ENCODE assay signal across 8 cellular contexts in genomic region chr17:2303278-2304188, GRCh38. TPM values are rescaled to one million over a fixed set of nuclear protein-coding genes. Genes with fewer than 3 reads are reported as not detected.
DNase-seq lines count a peak whose midpoint lies in the region; ATAC-seq, FAIRE-seq and TF ChIP-seq lines count a peak whose summit lies in the region.

SMG6 (minus strand) TSS chr17:2303785; CDS start chr17:2303720, 65 bp downstream.
SRR (plus strand) TSS chr17:2303950; CDS start chr17:2315561, 11,611 bp downstream.

- no peak for TF ChIP-seq CTCF in liver (IDR thresholded peaks at IDR 0.05; ENCODE audit: low read depth, low read length, missing input control)

- H3K9me3 Mint-ChIP-seq in activated CD4-positive, alpha-beta memory T cell treated with anti-CD3 and anti-CD28 coated beads for 36 hours, result no peaks in the 10 kb centered on the region

- CTCF ChIA-PET in activated CD4-positive, alpha-beta memory T cell treated with anti-CD3 and anti-CD28 coated beads for 36 hours (lab: Charles Lee), result interaction anchor here (0.6 to 2.4 kb wide), 6 partner anchors 50 to 250 kb away, joined by 4 to 16 read pairs (median 6); partner anchors contain the start of gene HIC1

- H3K4me2 ChIP-seq in BLaER1 treated with 17β-estradiol and CSF1 and Interleukin-3, amounts not matched to agents 10 nM and 100 nM, result peak within 1 kb of the TSS; percentile 87 to 97 (median 94)

- peaks cover 6 to 48% (median 46%) of the 10 kb centered on the region in 11 experiments; a peak in 20 of 22 replicates for H4K20me1 ChIP-seq in BLaER1 treated with 17β-estradiol and CSF1 and Interleukin-3, amounts not matched to agents 10 nM and 100 nM

- H3K36me3 ChIP-seq in BLaER1 treated with 17β-estradiol and CSF1 and Interleukin-3, amounts not matched to agents 10 nM and 100 nM, result peaks cover 21 to 35% (median 30%) of the 10 kb centered on the region in 11 experiments
- peaks cover 0 to 9% (median 1%) of the 10 kb centered on the region in 4 donors for H3K36me3 ChIP-seq in liver (ENCODE audit: control insufficient read depth in 4 of 4, insufficient read depth in 3 of 4, low read depth in 1 of 4, low read length in 3 of 4)

- no peaks in the 10 kb centered on the region for H3K9me3 ChIP-seq in BLaER1 treated with 17β-estradiol and CSF1 and Interleukin-3, amounts not matched to agents 10 nM and 100 nM (replicated peaks in 1 of 11)
- H3K9me3 ChIP-seq in liver (ENCODE audit: control insufficient read depth in 4 of 4, low read length in 3 of 4), result no peaks in the 10 kb centered on the region

- H3K27me3 Mint-ChIP-seq in activated CD4-positive, alpha-beta memory T cell treated with anti-CD3 and anti-CD28 coated beads for 36 hours, result no peaks in the 10 kb centered on the region

- peaks cover 23 to 52% (median 34%) of the 10 kb centered on the region in 10 experiments for H3K4me1 ChIP-seq in BLaER1 treated with 17β-estradiol and CSF1 and Interleukin-3, amounts not matched to agents 10 nM and 100 nM
- H3K4me1 ChIP-seq in liver (ENCODE audit: control insufficient read depth in 4 of 4, insufficient read depth in 4 of 4, low read length in 3 of 4), result peaks cover 0 to 14% (median 10%) of the 10 kb centered on the region in 4 donors

- peak; percentile 70 for ATAC-seq in HG03442 (IDR thresholded peaks at IDR 0.05; ENCODE audit: unreplicated experiment)

- peaks cover 46% of the 10 kb centered on the region for H3K4me1 Mint-ChIP-seq in activated CD4-positive, alpha-beta memory T cell treated with anti-CD3 and anti-CD28 coated beads for 36 hours (ENCODE audit: low read depth)

- DNase-seq in GM19239 (ENCODE audit: insufficient read length, low spot score) (peak; percentile 95), NCI-H774 (lab: John Stamatoyannopoulos, UW) (peak; percentile 77), dermis microvascular lymphatic vessel endothelial cell (ENCODE audit: low read depth in 2 of 2) (peak; percentile 68 to 90)
- DNase-seq in activated CD4-positive, alpha-beta memory T cell treated with anti-CD3 and anti-CD28 coated beads for 36 hours, result peak; percentile 96
- peak; percentile 95 for DNase-seq in stimulated activated CD4-positive, alpha-beta T cell treated with anti-CD3 and anti-CD28 coated beads, Interleukin-4, amount 100 ng/mL, for 24 hours

- H3K27ac Mint-ChIP-seq in activated CD4-positive, alpha-beta memory T cell treated with anti-CD3 and anti-CD28 coated beads for 36 hours, result peak within 1 kb of the TSS; percentile 75

- no peaks in the 10 kb centered on the region for H3K27me3 ChIP-seq in BLaER1 treated with 17β-estradiol and CSF1 and Interleukin-3, amounts not matched to agents 10 nM and 100 nM
- no peaks in the 10 kb centered on the region for H3K27me3 ChIP-seq in liver (ENCODE audit: control insufficient read depth in 4 of 4, insufficient read depth in 4 of 4, low read length in 3 of 4)

- H3K4me3 ChIP-seq in BLaER1 treated with 17β-estradiol and CSF1 and Interleukin-3, amounts not matched to agents 10 nM and 100 nM, result peak within 1 kb of the TSS; percentile 84 to 99 (median 96)
- H3K4me3 ChIP-seq in liver (ENCODE audit: low read depth in 1 of 3, low read length in 3 of 3), result peak within 1 kb of the TSS; percentile 90 to 95 (median 90)

- peak within 1 kb of the TSS; percentile 64 to 94 (median 90) for H3K27ac ChIP-seq in BLaER1 treated with 17β-estradiol and CSF1 and Interleukin-3, amounts not matched to agents 10 nM and 100 nM
- peak within 1 kb of the TSS; percentile 75 to 91 for H3K27ac ChIP-seq in liver (ENCODE audit: low read depth in 1 of 2, low read length in 2 of 2)

- under 1% methylated on average over 100 of the region's 100 CpGs for WGBS in liver

- POLR2A ChIA-PET in activated CD4-positive, alpha-beta memory T cell treated with anti-CD3 and anti-CD28 coated beads for 36 hours (lab: Charles Lee), result interaction anchor here (0.6 to 3.4 kb wide), 7 partner anchors 11 to 248 kb away, joined by 3 to 24 read pairs (median 4); partner anchors contain the start of genes HIC1, SGSM2 and TSR1

- intact Hi-C loops in activated CD4-positive, alpha-beta memory T cell treated with anti-CD3 and anti-CD28 coated beads for 36 hours (cut with micrococcal nuclease), result loop anchor here (2.0 to 5.0 kb wide), 5 partner anchors 33 to 251 kb away; partner anchors contain the start of genes MNT, SGSM2 and TSR1

- peak; percentile 90 for FAIRE-seq in GM19239 (lab: Jason Lieb, UNC)

- no peak for TF ChIP-seq RAD21 in liver (IDR thresholded peaks at IDR 0.05)

- peak within 1 kb of the TSS; percentile 92 to 96 (median 94) for H3K9ac ChIP-seq in BLaER1 treated with 17β-estradiol and CSF1 and Interleukin-3, amounts not matched to agents 10 nM and 100 nM
- H3K9ac ChIP-seq in liver (ENCODE audit: low read depth in 1 of 2, low read length in 2 of 2), result peak within 1 kb of the TSS; percentile 32 to 80

- peaks cover 21% of the 10 kb centered on the region for H3K36me3 Mint-ChIP-seq in activated CD4-positive, alpha-beta memory T cell treated with anti-CD3 and anti-CD28 coated beads for 36 hours

- peak within 1 kb of the TSS; percentile 90 for H3K4me3 Mint-ChIP-seq in activated CD4-positive, alpha-beta memory T cell treated with anti-CD3 and anti-CD28 coated beads for 36 hours

TF ChIP-seq in liver, 16 proteins besides CTCF, POLR2A, EP300 and RAD21:
- TF ChIP-seq MAX (IDR thresholded peaks at IDR 0.05) (no peak), GABPA (IDR thresholded peaks at IDR 0.05 in 1 of 2, conservative IDR thresholded peaks at IDR 0.05 in 1 of 2) (peak in 1 of 2 donors; percentile 48), SP1 (IDR thresholded peaks at IDR 0.05) (peak; percentile 4)

RNA-seq across cellular contexts. Expression of gene SMG6, which starts in this region (rescaled TPM):
- 10 to 100 TPM; 17.2 to 20.3 TPM for total RNA-seq in activated CD4-positive, alpha-beta memory T cell treated with anti-CD3 and anti-CD28 coated beads for 36 hours
- total RNA-seq in dermis microvascular lymphatic vessel endothelial cell (26.3 and 42.7 TPM in 2 replicates), liver (10 to 100 TPM in 1 of 2 donors, 1 to 10 TPM in 1; 9.3 to 12.0 TPM)
- polyA plus RNA-seq in liver, result 1 to 10 TPM; 4.9 to 7.1 TPM

RNA-seq across cellular contexts. Expression of gene SRR, which starts in this region (rescaled TPM):
- 10 to 100 TPM; 20.0 to 22.2 TPM for total RNA-seq in activated CD4-positive, alpha-beta memory T cell treated with anti-CD3 and anti-CD28 coated beads for 36 hours
- 10.9 and 11.6 TPM in 2 replicates for total RNA-seq in dermis microvascular lymphatic vessel endothelial cell
- total RNA-seq in liver, result 10 to 100 TPM in 1 of 2 donors, 1 to 10 TPM in 1; 4.9 to 10.3 TPM
- polyA plus RNA-seq in liver, result 1 to 10 TPM; 2.9 to 3.8 TPM

Comparison
In these comparisons a context has a peak if more than half of its experiments do, and no peak if none do; other contexts are left out.
1. Peak in every context shown above with its lines: DNase-seq, ATAC-seq, H3K4me3 ChIP-seq and H3K27ac ChIP-seq.